In genomic region chr10:25493122-25493893, GRCh38 we compare ENCODE assay signal across 11 cellular contexts.
DNase-seq lines count a peak whose midpoint lies in the region; ATAC-seq, FAIRE-seq and TF ChIP-seq lines count a peak whose summit lies in the region.
"Had no signal": no experiment of that assay in that cellular context is flagged by ENCODE, and none has a peak within 500 bp of the region (broad histone marks: within the 10 kb centered on the region; RNA-seq: fewer than 3 reads in every experiment).

No MANE protein-coding gene starts in this region.

- TF ChIP-seq EP300 in A549 (IDR thresholded peaks at IDR 0.05) = no peak

- DNase-seq in A549 (ENCODE audit: low read depth in 1 of 2, low spot score in 1 of 2) = peak; percentile 28 to 83
- peak; percentile 10 for DNase-seq in MG63
- DNase-seq in brain microvascular endothelial cell = peak; percentile 58
- DNase-seq in stimulated activated CD4-positive, alpha-beta T cell treated with anti-CD3 and anti-CD28 coated beads, Interleukin-1b, Interleukin-23, amount 100 ng/mL, for 48 hours = no peak
- no peak for DNase-seq in EL
- DNase-seq in activated T-helper 2 cell treated with anti-CD3 and anti-CD28 coated beads, Interferon-gamma antibody, Interleukin-2, Interleukin-4, amounts not matched to agents 10 μg/mL and 5 μg/mL and 100 μg/mL, durations not matched to agents 14 hours and 24 hours and 36 hours (ENCODE audit: low spot score) = no peak
- DNase-seq in pancreas = no peak
- DNase-seq: colonic mucosa had no signal

- no peak for TF ChIP-seq RAD21 in A549 (conservative IDR thresholded peaks at IDR 0.05 in 1 of 2, IDR thresholded peaks at IDR 0.05 in 1 of 2)

- H3K27me3 ChIP-seq in MG63 (no peaks in the 10 kb centered on the region), brain microvascular endothelial cell (replicated peaks) (no peaks in the 10 kb centered on the region), iPS-18a (ENCODE audit: control insufficient read depth, insufficient read depth, low read length) (no peaks in the 10 kb centered on the region), pancreas (no peaks in the 10 kb centered on the region)
- H3K27me3 ChIP-seq: colonic mucosa had no signal

- H3K9ac ChIP-seq in iPS-18a (ENCODE audit: low read length) = peak overlapping the region; percentile 61
- H3K9ac ChIP-seq: KMS-11 had no signal

- TF ChIP-seq CTCF in A549 (IDR thresholded peaks at IDR 0.05) = no peak
- TF ChIP-seq CTCF in brain microvascular endothelial cell (IDR thresholded peaks at IDR 0.05; ENCODE audit: low read depth, low read length, missing control alignments) = no peak
- no peak for TF ChIP-seq CTCF in pancreas (IDR thresholded peaks at IDR 0.05)

- no peak overlapping the region for H3K4me3 Mint-ChIP-seq in activated T-helper 2 cell treated with anti-CD3 and anti-CD28 coated beads, Interferon-gamma antibody, Interleukin-2, Interleukin-4, amounts not matched to agents 10 μg/mL and 5 μg/mL and 100 μg/mL, durations not matched to agents 14 hours and 24 hours and 36 hours (ENCODE audit: low read depth)

- intact Hi-C loops in activated T-helper 2 cell treated with anti-CD3 and anti-CD28 coated beads, Interferon-gamma antibody, Interleukin-2, Interleukin-4, amounts not matched to agents 10 μg/mL and 5 μg/mL and 100 μg/mL, durations not matched to agents 14 hours and 24 hours and 36 hours (cut with micrococcal nuclease) = no loop called here
- intact Hi-C loops in pancreas (cut with DNase I) = no loop called here

- H3K27me3 Mint-ChIP-seq in activated T-helper 2 cell treated with anti-CD3 and anti-CD28 coated beads, Interferon-gamma antibody, Interleukin-2, Interleukin-4, amounts not matched to agents 10 μg/mL and 5 μg/mL and 100 μg/mL, durations not matched to agents 14 hours and 24 hours and 36 hours (ENCODE audit: low read depth) = no peaks in the 10 kb centered on the region

- H3K36me3 ChIP-seq in MG63 = no peaks in the 10 kb centered on the region
- no peaks in the 10 kb centered on the region for H3K36me3 ChIP-seq in brain microvascular endothelial cell (replicated peaks)
- no peaks in the 10 kb centered on the region for H3K36me3 ChIP-seq in iPS-18a (ENCODE audit: control insufficient read depth, low read depth, low read length)
- no peaks in the 10 kb centered on the region for H3K36me3 ChIP-seq in pancreas
- H3K36me3 ChIP-seq: colonic mucosa had no signal

- POLR2A ChIA-PET in A549 (lab: Yijun Ruan, JAX) = interaction anchor here (0.5 kb wide), 1 partner anchor 193 kb away, joined by 4 read pairs; no protein-coding TSS in a partner anchor

- CTCF ChIA-PET in A549 (lab: Yijun Ruan, JAX) = no interaction called here

- no peaks in the 10 kb centered on the region for H3K36me3 Mint-ChIP-seq in activated T-helper 2 cell treated with anti-CD3 and anti-CD28 coated beads, Interferon-gamma antibody, Interleukin-2, Interleukin-4, amounts not matched to agents 10 μg/mL and 5 μg/mL and 100 μg/mL, durations not matched to agents 14 hours and 24 hours and 36 hours (ENCODE audit: low read depth)

- H3K9me3 ChIP-seq in A549 = no peaks in the 10 kb centered on the region
- no peaks in the 10 kb centered on the region for H3K9me3 ChIP-seq in MG63
- no peaks in the 10 kb centered on the region for H3K9me3 ChIP-seq in iPS-18a (ENCODE audit: control insufficient read depth, low read depth, low read length)
- no peaks in the 10 kb centered on the region for H3K9me3 ChIP-seq in pancreas
- H3K9me3 ChIP-seq: colonic mucosa had no signal

- no peak for TF ChIP-seq POLR2A in A549 (IDR thresholded peaks at IDR 0.05; ENCODE audit: low read length)

- H3K27ac Mint-ChIP-seq in activated T-helper 2 cell treated with anti-CD3 and anti-CD28 coated beads, Interferon-gamma antibody, Interleukin-2, Interleukin-4, amounts not matched to agents 10 μg/mL and 5 μg/mL and 100 μg/mL, durations not matched to agents 14 hours and 24 hours and 36 hours = no peak overlapping the region

- no peak overlapping the region; the same call in 2 of the 3 replicates for H3K4me3 ChIP-seq in A549
- no peak overlapping the region for H3K4me3 ChIP-seq in MG63
- no peak overlapping the region for H3K4me3 ChIP-seq in brain microvascular endothelial cell (ENCODE audit: low read depth, low read length)
- peak overlapping the region; percentile 22 for H3K4me3 ChIP-seq in iPS-18a (ENCODE audit: low read length)
- H3K4me3 ChIP-seq in pancreas = no peak overlapping the region
- H3K4me3 ChIP-seq: colonic mucosa had no signal

- FAIRE-seq in A549 (lab: Jason Lieb, UNC) (peak; percentile 94), pancreas (lab: Jason Lieb, UNC) (no peak)
- FAIRE-seq: GM12891 had no signal

- in situ Hi-C loops in brain microvascular endothelial cell (cut with HindIII; ENCODE audit: low pct_ligation_motif_present, low sequenced_read_pairs) = no loop called here

- H3K4me1 Mint-ChIP-seq in activated T-helper 2 cell treated with anti-CD3 and anti-CD28 coated beads, Interferon-gamma antibody, Interleukin-2, Interleukin-4, amounts not matched to agents 10 μg/mL and 5 μg/mL and 100 μg/mL, durations not matched to agents 14 hours and 24 hours and 36 hours (ENCODE audit: low read depth) = no peaks in the 10 kb centered on the region

- ATAC-seq in A549 (peak; percentile 99 to 100), pancreas (no peak)

- H3K4me2 ChIP-seq in A549 = peak overlapping the region; percentile 71
- H3K4me2 ChIP-seq: KMS-11 had no signal

- H3K27ac ChIP-seq in A549 = peak overlapping the region; percentile 70
- H3K27ac ChIP-seq in brain microvascular endothelial cell = peak overlapping the region; percentile 70
- peak overlapping the region; percentile 88 for H3K27ac ChIP-seq in iPS-18a (ENCODE audit: low read length)
- H3K27ac ChIP-seq in pancreas = no peak overlapping the region
- H3K27ac ChIP-seq: colonic mucosa, KMS-11 had no signal

- H3K4me1 ChIP-seq in A549 (peaks cover 24% of the 10 kb centered on the region), iPS-18a (ENCODE audit: control insufficient read depth, low read depth, low read length) (peaks cover 26% of the 10 kb centered on the region), pancreas (no peaks in the 10 kb centered on the region)
- H3K4me1 ChIP-seq: colonic mucosa had no signal

- peaks cover 15% of the 10 kb centered on the region for H3K9me3 Mint-ChIP-seq in activated T-helper 2 cell treated with anti-CD3 and anti-CD28 coated beads, Interferon-gamma antibody, Interleukin-2, Interleukin-4, amounts not matched to agents 10 μg/mL and 5 μg/mL and 100 μg/mL, durations not matched to agents 14 hours and 24 hours and 36 hours

- 2% methylated on average over 4 of the region's 4 CpGs for WGBS in A549 (ENCODE audit: missing lambda C conversion rate)
- 27 to 48% methylated on average over 4 of the region's 4 CpGs for WGBS in pancreas, 2 donors

TF ChIP-seq in A549, 52 proteins besides CTCF, POLR2A, EP300 and RAD21:
- TF ChIP-seq MAX (IDR thresholded peaks at IDR 0.05) = no peak
- TF ChIP-seq CEBPB (IDR thresholded peaks at IDR 0.05) = peak in 1 of 2 experiments; percentile 77; a peak in 3 of 4 replicates
- no peak for TF ChIP-seq ZC3H11A (IDR thresholded peaks at IDR 0.05)
- TF ChIP-seq JUN (IDR thresholded peaks at IDR 0.05) = peak in 1 of 2 experiments; percentile 59; a peak in 1 of 5 replicates
- peak; percentile 60 for TF ChIP-seq GATA3 (IDR thresholded peaks at IDR 0.05; ENCODE audit: borderline replicate concordance)
- TF ChIP-seq HES2 (IDR thresholded peaks at IDR 0.05) = 0 out of 2 replicates have a peak, but pooled peaks have one; percentile 27
- no peak for TF ChIP-seq SREBF2 (IDR thresholded peaks at IDR 0.05)
- peak; percentile 81 for TF ChIP-seq JUNB (IDR thresholded peaks at IDR 0.05)
- TF ChIP-seq SMC3 (IDR thresholded peaks at IDR 0.05) = 0 out of 3 replicates have a peak, but pooled peaks have one; percentile 12
- TF ChIP-seq FOSL2 (IDR thresholded peaks at IDR 0.05) = peak; percentile 33; the same call in 1 of the 2 replicates
- TF ChIP-seq FOSL2 (CRISPR knock-in tag; IDR thresholded peaks at IDR 0.05) = peak; percentile 70

Comparison
In these comparisons a context has a peak if more than half of its experiments do, and no peak if none do; other contexts are left out.
1. ATAC-seq: peak in A549 (2 of 2); none in pancreas (0 of 4).
2. DNase-seq: peak in A549 (2 of 2), MG63 (single experiment) and brain microvascular endothelial cell (single experiment); none in stimulated activated CD4-positive, alpha-beta T cell treated with anti-CD3 and anti-CD28 coated beads, Interleukin-1b, Interleukin-23, amount 100 ng/mL, for 48 hours (single experiment), EL (single experiment), activated T-helper 2 cell treated with anti-CD3 and anti-CD28 coated beads, Interferon-gamma antibody, Interleukin-2, Interleukin-4, amounts not matched to agents 10 μg/mL and 5 μg/mL and 100 μg/mL, durations not matched to agents 14 hours and 24 hours and 36 hours (single experiment) and pancreas (0 of 6).
3. H3K27ac ChIP-seq: peak in A549 (2 of 2), brain microvascular endothelial cell (single experiment) and iPS-18a (single experiment); none in pancreas (0 of 4).